26 cellular contexts compared by ENCODE assay signal in the genomic region with DNA sequence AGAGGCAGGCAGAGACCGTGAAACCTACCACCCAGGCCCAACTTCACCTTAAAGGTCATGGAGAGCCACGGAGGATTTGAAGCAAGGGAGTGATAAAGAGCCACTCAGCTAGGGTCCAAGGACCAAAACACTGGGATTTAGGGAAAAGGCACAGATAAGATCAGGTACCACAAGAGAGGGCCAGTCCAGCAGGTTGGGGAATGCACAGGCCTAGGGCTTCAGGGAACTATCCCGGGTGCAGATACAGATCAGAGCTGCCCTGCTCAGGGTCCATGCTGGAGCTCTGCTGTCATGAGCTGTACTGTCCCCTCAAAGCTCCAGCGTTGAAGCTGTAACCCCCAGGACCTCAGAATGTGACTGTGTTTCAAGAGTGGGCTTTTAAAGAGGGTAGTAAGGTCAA. TPM values are rescaled to one million over a fixed set of nuclear protein-coding genes. Genes with fewer than 3 reads are reported as not detected.
DNase-seq lines count a peak whose midpoint lies in the region; ATAC-seq, FAIRE-seq and TF ChIP-seq lines count a peak whose summit lies in the region.
"Had no signal": no experiment of that assay in that cellular context is flagged by ENCODE, and none has a peak within 500 bp of the region (broad histone marks: within the 10 kb centered on the region; RNA-seq: fewer than 3 reads in every experiment).

No MANE protein-coding gene starts in this region.

- no peaks in the 10 kb centered on the region for H3K36me3 Mint-ChIP-seq in activated T-cell treated with anti-CD3 and anti-CD28 coated beads, Interleukin-2, amount 50 U/mL, for 24 hours (ENCODE audit: low read depth)
- peaks cover 6% of the 10 kb centered on the region for H3K36me3 Mint-ChIP-seq in activated T-cell treated with anti-CD3 and anti-CD28 coated beads, Interleukin-2, amount 50 U/mL, for 4 hours (ENCODE audit: insufficient read depth)
- peaks cover 34% of the 10 kb centered on the region for H3K36me3 Mint-ChIP-seq in type B pancreatic cell
- H3K36me3 Mint-ChIP-seq: CD8-positive, alpha-beta T cell had no signal

- in situ Hi-C loops in G401 (cut with HindIII; ENCODE audit: low sequenced_read_pairs), result no loop called here

- no peaks in the 10 kb centered on the region for H3K4me1 ChIP-seq in mesendoderm (ENCODE audit: control insufficient read depth, low read depth, low read length)

- WGBS in mesendoderm (ENCODE audit: extremely low coverage, insufficient coverage, low lambda C conversion rate), result no CpG with 5 or more reads among the region's 4 CpGs

- H2BK120ac ChIP-seq in mesendoderm (ENCODE audit: low read depth, low read length), result no peak overlapping the region

- H3K4ac ChIP-seq in mesendoderm (ENCODE audit: low read depth, low read length), result no peak overlapping the region

- H3K27me3 Mint-ChIP-seq in activated T-cell treated with anti-CD3 and anti-CD28 coated beads, Interleukin-2, amount 50 U/mL, for 24 hours, result no peaks in the 10 kb centered on the region
- peaks cover 6% of the 10 kb centered on the region for H3K27me3 Mint-ChIP-seq in activated T-cell treated with anti-CD3 and anti-CD28 coated beads, Interleukin-2, amount 50 U/mL, for 4 hours (ENCODE audit: low read depth)
- H3K27me3 Mint-ChIP-seq in type B pancreatic cell, result no peaks in the 10 kb centered on the region

- no peak overlapping the region for H2AK5ac ChIP-seq in mesendoderm (ENCODE audit: low read length)

- no peak overlapping the region for H3K27ac ChIP-seq in mesendoderm (ENCODE audit: low read depth, low read length)
- H3K27ac ChIP-seq: 22Rv1, C4-2B had no signal

- H3K4me3 ChIP-seq in bronchial epithelial cell (ENCODE audit: low read depth, low read length) (no peak overlapping the region), mesendoderm (ENCODE audit: low read length) (no peak overlapping the region)
- H3K4me3 ChIP-seq: SJSA1 had no signal

- H4K8ac ChIP-seq in mesendoderm (ENCODE audit: low read depth, low read length), result no peak overlapping the region

- H3K9me3 Mint-ChIP-seq in activated T-cell treated with anti-CD3 and anti-CD28 coated beads, Interleukin-2, amount 50 U/mL, for 24 hours, result no peaks in the 10 kb centered on the region
- no peaks in the 10 kb centered on the region for H3K9me3 Mint-ChIP-seq in activated T-cell treated with anti-CD3 and anti-CD28 coated beads, Interleukin-2, amount 50 U/mL, for 4 hours
- H3K9me3 Mint-ChIP-seq in type B pancreatic cell, result peaks cover 10% of the 10 kb centered on the region
- H3K9me3 Mint-ChIP-seq: CD8-positive, alpha-beta T cell had no signal

- no peak for ATAC-seq in activated T-cell treated with anti-CD3 and anti-CD28 coated beads, Interleukin-2, amount 50 U/mL, for 4 hours
- no peak for ATAC-seq in left colon
- ATAC-seq: CD8-positive, alpha-beta T cell had no signal

- H3K36me3 ChIP-seq in bronchial epithelial cell (ENCODE audit: control insufficient read depth, insufficient read depth, low read length) (no peaks in the 10 kb centered on the region), mesendoderm (ENCODE audit: control insufficient read depth, insufficient read depth, low read length) (no peaks in the 10 kb centered on the region)
- H3K36me3 ChIP-seq: SJSA1 had no signal

- H3K56ac ChIP-seq in mesendoderm (ENCODE audit: low read length), result no peak overlapping the region

- peak overlapping the region; percentile 48 for H3K23ac ChIP-seq in mesendoderm (ENCODE audit: low read length)

- H2BK5ac ChIP-seq in mesendoderm (ENCODE audit: low read length), result no peak overlapping the region

- peak; percentile 28 for FAIRE-seq in bronchial epithelial cell (lab: Jason Lieb, UNC)
- FAIRE-seq: GM19239, H54 had no signal

- H3K4me1 Mint-ChIP-seq in activated T-cell treated with anti-CD3 and anti-CD28 coated beads, Interleukin-2, amount 50 U/mL, for 24 hours (ENCODE audit: low read depth), result no peaks in the 10 kb centered on the region
- no peaks in the 10 kb centered on the region for H3K4me1 Mint-ChIP-seq in activated T-cell treated with anti-CD3 and anti-CD28 coated beads, Interleukin-2, amount 50 U/mL, for 4 hours (ENCODE audit: low read depth)
- peaks cover 45% of the 10 kb centered on the region for H3K4me1 Mint-ChIP-seq in type B pancreatic cell (ENCODE audit: unreplicated experiment)
- H3K4me1 Mint-ChIP-seq: B cell had no signal

- no peak overlapping the region for H3K4me3 Mint-ChIP-seq in activated T-cell treated with anti-CD3 and anti-CD28 coated beads, Interleukin-2, amount 50 U/mL, for 24 hours
- H3K4me3 Mint-ChIP-seq in activated T-cell treated with anti-CD3 and anti-CD28 coated beads, Interleukin-2, amount 50 U/mL, for 4 hours, result no peak overlapping the region
- no peak overlapping the region for H3K4me3 Mint-ChIP-seq in type B pancreatic cell
- H3K4me3 Mint-ChIP-seq: B cell; CD8-positive, alpha-beta T cell had no signal

- H3K79me1 ChIP-seq in mesendoderm (ENCODE audit: low read length), result peaks cover 1% of the 10 kb centered on the region

- no peak overlapping the region for H3K27ac Mint-ChIP-seq in activated T-cell treated with anti-CD3 and anti-CD28 coated beads, Interleukin-2, amount 50 U/mL, for 24 hours
- peak overlapping the region; percentile 15 for H3K27ac Mint-ChIP-seq in type B pancreatic cell
- H3K27ac Mint-ChIP-seq: B cell; CD8-positive, alpha-beta T cell had no signal

- DNase-seq in activated T-cell treated with anti-CD3 and anti-CD28 coated beads, Interleukin-2, amount 50 U/mL, for 24 hours, result peak; percentile 14
- DNase-seq in activated T-cell treated with anti-CD3 and anti-CD28 coated beads, Interleukin-2, amount 50 U/mL, for 4 hours, result no peak
- DNase-seq in bronchial epithelial cell (ENCODE audit: low read depth), result no peak
- DNase-seq in mesendoderm, result no peak
- no peak for DNase-seq in type B pancreatic cell (ENCODE audit: extremely low spot score, unreplicated experiment)
- DNase-seq in left colon, result no peak
- DNase-seq in G401 (ENCODE audit: low spot score), result no peak
- DNase-seq: CD8-positive, alpha-beta T cell; DMS79 treated with DMSO at 0.1 percent for 48 hours; IMR-90; KG1; NCI-H1092 treated with DMSO at 0.1 percent for 48 hours; NCI-H1436; NCI-H187; NCI-H2081 treated with DMSO at 0.1 percent for 48 hours; NCI-H2171; NCI-H226; NCI-H510A; Right ventricle myocardium superior; RPMI8226 had no signal

- H3K18ac ChIP-seq in mesendoderm (ENCODE audit: low read length), result no peak overlapping the region

- H3K9ac ChIP-seq in mesendoderm (ENCODE audit: low read length), result no peak overlapping the region

- no peak overlapping the region for H4K5ac ChIP-seq in mesendoderm (ENCODE audit: low read length)

- intact Hi-C loops in left colon (cut with DNase I, micrococcal nuclease), result no loop called here

- no peak overlapping the region for H3K4me2 ChIP-seq in mesendoderm (ENCODE audit: low read length)

- TF ChIP-seq CTCF in bronchial epithelial cell (IDR thresholded peaks at IDR 0.05; ENCODE audit: insufficient read depth, low read length, severe bottlenecking), result no peak
- TF ChIP-seq CTCF in type B pancreatic cell (conservative IDR thresholded peaks at IDR 0.05), result no peak

- peaks cover 5% of the 10 kb centered on the region for H3K79me2 ChIP-seq in mesendoderm (ENCODE audit: control insufficient read depth, insufficient read depth, low read length)

- H3K27me3 ChIP-seq in bronchial epithelial cell (ENCODE audit: control insufficient read depth, insufficient read depth, low read length) (no peaks in the 10 kb centered on the region), mesendoderm (ENCODE audit: insufficient read depth, low read length, poor library complexity) (no peaks in the 10 kb centered on the region)
- H3K27me3 ChIP-seq: SJSA1 had no signal

- H2BK15ac ChIP-seq in mesendoderm (replicated peaks; ENCODE audit: low read depth), result no peak overlapping the region

RNA-seq across cellular contexts. Expression of gene SLC22A23, which starts 16.9 kb away (rescaled TPM):
- total RNA-seq in activated T-cell treated with anti-CD3 and anti-CD28 coated beads, Interleukin-2, amount 50 U/mL, for 4 hours, result 1 to 10 TPM in 1 of 3 donors, under 1 TPM in 2; 0.50 to 1.2 (median 0.54) TPM
- total RNA-seq in bronchial epithelial cell (18.7 and 20.6 TPM in 2 replicates), type B pancreatic cell (ENCODE audit: low replicate concordance) (36.6 and 52.7 TPM in 2 replicates), left colon (10 to 100 TPM; 75.2 to 98.6 TPM)
- 7.9 TPM for polyA plus RNA-seq in mesendoderm (2013, experiment 1 of 2)
- polyA plus RNA-seq in mesendoderm (2013, experiment 2 of 2), result 8.4 TPM
- 0.12 and 0.20 TPM in 2 replicates for total RNA-seq in G401 (2014; rRNA removed; shearing (Covaris generic))
